In the genomic region with DNA sequence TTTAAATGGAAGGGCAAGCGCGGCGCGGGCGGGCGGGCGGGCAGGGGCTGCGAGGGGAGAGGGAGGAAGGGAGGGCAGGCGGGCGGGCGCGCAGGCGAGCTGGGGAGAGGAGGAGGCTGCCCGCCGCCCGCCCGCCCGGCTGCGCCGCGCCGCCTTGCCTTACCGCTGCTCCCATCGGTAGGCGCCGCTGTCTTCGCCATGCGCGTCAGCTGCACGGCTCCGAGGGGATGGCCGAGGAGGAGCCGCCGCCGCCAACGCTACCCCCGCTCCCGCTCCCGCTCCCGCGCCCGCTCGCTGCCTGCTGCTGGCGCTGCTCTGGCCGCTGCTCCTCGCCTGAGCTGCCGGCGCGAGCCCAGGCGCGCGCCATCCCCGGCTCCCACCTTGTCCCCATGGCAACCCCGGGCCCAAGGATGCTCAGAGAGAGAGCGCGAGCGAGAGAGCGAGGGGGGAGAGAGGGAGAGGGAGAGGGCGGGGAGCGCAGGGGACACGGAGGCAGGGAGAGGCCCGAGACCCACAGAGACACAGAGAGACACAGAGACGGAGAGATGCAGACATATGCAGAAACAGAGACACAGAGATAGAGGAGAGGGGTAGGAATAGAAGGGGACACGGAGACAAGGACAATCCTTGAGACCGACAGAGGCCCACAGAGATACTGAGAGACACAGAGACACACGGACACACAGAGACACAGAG, we compare ENCODE assay signal across 1 cellular context.
TF ChIP-seq lines count a peak whose summit lies in the region.

No MANE protein-coding gene starts in this region.

TF ChIP-seq in A549, 52 proteins besides CTCF, POLR2A, EP300 and RAD21 (continued from another document):
- TF ChIP-seq HDAC2 (IDR thresholded peaks at IDR 0.05) (0 out of 2 replicates have a peak, but pooled peaks have one; percentile 38), HEYL (CRISPR knock-in tag; IDR thresholded peaks at IDR 0.05) (no peak), RNF2 (IDR thresholded peaks at IDR 0.05; ENCODE audit: borderline replicate concordance, low read depth) (no peak), SREBF2 (IDR thresholded peaks at IDR 0.05) (no peak)
